In the genomic region with DNA sequence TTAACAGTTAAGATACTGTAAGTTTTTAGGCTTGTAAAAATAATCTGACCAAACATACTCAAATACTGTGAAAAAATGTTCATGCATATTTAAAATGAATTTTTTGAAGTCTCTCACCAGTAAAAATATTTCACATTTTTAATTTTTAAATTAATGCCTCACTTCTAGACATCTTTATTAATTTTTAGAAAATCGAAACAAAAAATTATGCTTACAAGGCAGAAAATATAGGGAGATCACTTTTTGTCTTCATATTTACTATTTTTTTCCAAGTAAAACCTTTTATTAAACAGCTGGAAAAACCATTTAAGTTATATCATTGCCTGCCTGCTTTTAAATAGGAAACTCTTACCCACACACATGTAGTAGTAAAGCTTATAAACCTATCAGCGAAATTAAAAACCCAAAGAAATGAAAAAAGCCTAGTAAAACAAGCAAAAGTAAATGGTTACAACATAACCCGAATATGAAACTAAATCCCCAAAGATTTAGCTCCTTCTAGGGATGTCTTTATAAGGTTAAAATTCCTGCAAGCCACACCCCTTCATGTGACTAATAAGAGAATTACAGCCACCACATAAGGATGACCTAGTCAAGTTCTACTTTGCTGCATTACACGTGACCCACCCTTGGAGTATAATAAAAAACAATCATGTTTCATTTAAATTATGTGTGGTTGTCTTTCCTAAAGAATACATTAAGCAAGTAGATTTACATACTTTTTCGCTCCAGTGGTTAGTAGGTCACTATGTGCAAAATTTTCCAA, we compare ENCODE assay signal across 8 cellular contexts.
DNase-seq lines count a peak whose midpoint lies in the region; ATAC-seq, FAIRE-seq and TF ChIP-seq lines count a peak whose summit lies in the region.
"Not testable (repeated sequence)": the region's sequence is repeated elsewhere in the genome, so short reads cannot be mapped to it uniquely, and the experiment has no call there.

No MANE protein-coding gene starts in this region.

- peaks cover 17% of the 10 kb centered on the region; the same call in 1 of the 3 replicates for H3K36me3 ChIP-seq in K562 (ENCODE audit: control insufficient read depth, insufficient read depth, low read length)
- H3K36me3 ChIP-seq in fibroblast of lung (ENCODE audit: control insufficient read depth, insufficient read depth, low read length); smooth muscle cell (ENCODE audit: low read depth): not testable (repeated sequence)

- in situ Hi-C loops in ACHN (cut with HindIII; ENCODE audit: low pct_ligation_motif_present, low pct_unique_long_range_greater_than_20kb, low sequenced_read_pairs); K562 (cut with MboI): not testable (repeated sequence)

- TF ChIP-seq RAD21 in K562 (CRISPR knock-in tag; conservative IDR thresholded peaks at IDR 0.05 in 1 of 2, IDR thresholded peaks at IDR 0.05 in 1 of 2): not testable (repeated sequence)

- not testable (repeated sequence) for TF ChIP-seq POLR2A in K562 (conservative IDR thresholded peaks at IDR 0.05)

- not testable (repeated sequence) for H3K79me2 ChIP-seq in K562 (ENCODE audit: control insufficient read depth, insufficient read depth, low read length); fibroblast of lung (ENCODE audit: control insufficient read depth, insufficient read depth, low read length); smooth muscle cell (ENCODE audit: low read depth)

- not testable (repeated sequence) for H3K4me1 ChIP-seq in K562 (replicated peaks in 1 of 2; ENCODE audit: control insufficient read depth in 2 of 2, insufficient read depth in 2 of 2, low read length in 2 of 2); fibroblast of lung (ENCODE audit: control insufficient read depth, extremely low read depth, insufficient read depth, low read length); smooth muscle cell (ENCODE audit: low read depth)

- H2AFZ ChIP-seq in K562 (ENCODE audit: low read depth, low read length); fibroblast of lung (ENCODE audit: low read length); smooth muscle cell (ENCODE audit: low read depth): not testable (repeated sequence)

- not testable (repeated sequence) for H4K20me1 ChIP-seq in K562 (replicated peaks; ENCODE audit: control insufficient read depth, insufficient read depth, low read length); fibroblast of lung (ENCODE audit: control insufficient read depth, extremely low read depth, insufficient read depth, low read length); smooth muscle cell (ENCODE audit: low read depth)

- H3K9me1 ChIP-seq in K562 (ENCODE audit: control insufficient read depth, insufficient read depth, low read length): not testable (repeated sequence)

- 87% methylated on average over 5 of the region's 5 CpGs for WGBS in K562 (ENCODE audit: insufficient coverage, low coverage, missing lambda C conversion rate)
- WGBS in smooth muscle cell (ENCODE audit: low lambda C conversion rate): 69% methylated on average over 5 of the region's 5 CpGs

- not testable (repeated sequence) for H3K4me2 ChIP-seq in K562 (ENCODE audit: insufficient read depth, low read length); fibroblast of lung (ENCODE audit: extremely low read depth, insufficient read depth, low read length); smooth muscle cell

- H3K9ac ChIP-seq in K562 (ENCODE audit: insufficient read depth in 1 of 2, low read depth in 2 of 2, low read length in 2 of 2); fibroblast of lung (ENCODE audit: insufficient read depth, low read length); smooth muscle cell (ENCODE audit: low read depth): not testable (repeated sequence)

- ATAC-seq in K562: not testable (repeated sequence)

- H3K27me3 ChIP-seq in K562 (ENCODE audit: control insufficient read depth in 2 of 2, insufficient read depth in 2 of 2, low read length in 2 of 2); fibroblast of lung (ENCODE audit: control insufficient read depth, insufficient read depth, low read length); smooth muscle cell (ENCODE audit: low read depth): not testable (repeated sequence)

- not testable (repeated sequence) for H3K9me3 ChIP-seq in K562 (replicated peaks; ENCODE audit: control insufficient read depth, insufficient read depth, low read depth, low read length); fibroblast of lung (ENCODE audit: control insufficient read depth, insufficient read depth, low read depth, low read length); smooth muscle cell (replicated peaks; ENCODE audit: low read depth)

- BruUV-seq in K562 (replicated peaks; lab: Mats Ljungman, UMichigan): not testable (repeated sequence)

- POLR2A ChIA-PET in K562 (lab: Yijun Ruan, JAX): interaction anchor here (0.7 kb wide), 1 partner anchor 36 kb away, joined by 3 read pairs; no protein-coding TSS in a partner anchor

- H3F3A ChIP-seq in smooth muscle cell (ENCODE audit: low read depth): not testable (repeated sequence)

- TF ChIP-seq CTCF in K562 (IDR thresholded peaks at IDR 0.05 in 2 of 3, conservative IDR thresholded peaks at IDR 0.05 in 1 of 3; ENCODE audit: insufficient read depth in 2 of 3, low read depth in 1 of 3, low read length in 3 of 3); fibroblast of lung (conservative IDR thresholded peaks at IDR 0.05 in 1 of 2, IDR thresholded peaks at IDR 0.05 in 1 of 2; ENCODE audit: low read depth in 1 of 2, low read length in 2 of 2); smooth muscle cell (IDR thresholded peaks at IDR 0.05; ENCODE audit: borderline replicate concordance, insufficient read depth, poor library complexity, severe bottlenecking): not testable (repeated sequence)

- H3K4me3 ChIP-seq in K562; fibroblast of lung (replicated peaks in 1 of 4; ENCODE audit: control extremely low read depth in 1 of 4, insufficient read depth in 1 of 4, low read depth in 3 of 4, low read length in 4 of 4); smooth muscle cell: not testable (repeated sequence)

- H3K27ac ChIP-seq in K562 (ENCODE audit: extremely low read depth, low read depth, low read length); fibroblast of lung (ENCODE audit: insufficient read depth, low read length): not testable (repeated sequence)
- H3K27ac ChIP-seq in smooth muscle cell (ENCODE audit: low read depth): peak overlapping the region; percentile 59

- CTCF ChIA-PET in K562 (lab: Yijun Ruan, JAX; ENCODE audit: low intra/inter-chr PET ratio): not testable (repeated sequence)

- DNase-seq in ACHN (peak; percentile 22), EL (peak; percentile 79), HS-5 (ENCODE audit: low read depth) (peak; percentile 80), RPMI7951 (ENCODE audit: low read depth) (peak; percentile 94), fibroblast of lung (ENCODE audit: low read depth in 2 of 2) (peak; percentile 66 to 94), kidney tubule cell (ENCODE audit: low spot score) (peak; percentile 67)
- not testable (repeated sequence) for DNase-seq in K562 (ENCODE audit: extremely low read depth in 1 of 4, low spot score in 3 of 4); smooth muscle cell (lab: John Stamatoyannopoulos, UW; ENCODE audit: unreplicated experiment)

- not testable (repeated sequence) for FAIRE-seq in K562 (lab: Jason Lieb, UNC)

- not testable (repeated sequence) for TF ChIP-seq EP300 in K562 (IDR thresholded peaks at IDR 0.05; ENCODE audit: low read length)

- intact Hi-C loops in K562 (cut with micrococcal nuclease): not testable (repeated sequence)

TF ChIP-seq in K562, 482 proteins besides CTCF, POLR2A, EP300 and RAD21:
- TF ChIP-seq ZNF316 (IDR thresholded peaks at IDR 0.05) (peak; percentile 54), MAFK (IDR thresholded peaks at IDR 0.05; ENCODE audit: low read length) (peak; percentile 49; the same call in 1 of the 2 replicates), C11orf30 (IDR thresholded peaks at IDR 0.05; ENCODE audit: low read depth) (peak; percentile 36; the same call in 1 of the 2 replicates), MAFF (IDR thresholded peaks at IDR 0.05; ENCODE audit: low read length) (peak; percentile 46; the same call in 1 of the 2 replicates)
TF ChIP-seq in K562: peak in this region for 4; not testable (repeated sequence) for 478.
